ENCODE assay signal across 22 cellular contexts in the genomic region with DNA sequence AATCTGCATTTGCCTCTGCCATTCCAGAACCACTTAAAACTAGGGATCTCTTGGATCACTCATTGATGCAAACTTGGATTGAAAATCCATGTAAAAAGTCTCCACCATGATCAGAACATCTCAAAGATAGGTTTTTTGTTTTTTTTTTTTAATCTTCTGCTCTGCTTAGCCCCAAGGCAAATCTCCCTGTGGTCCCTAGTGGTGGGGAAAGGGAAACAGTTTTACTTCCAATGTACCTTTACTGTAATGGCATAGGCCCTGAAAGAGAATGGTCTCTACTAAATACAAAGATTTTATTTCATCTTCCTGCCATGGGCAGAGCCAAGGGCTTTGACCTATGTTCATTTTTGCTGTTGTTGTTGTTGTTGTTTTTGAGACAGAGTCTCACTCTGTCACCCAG.
DNase-seq lines count a peak whose midpoint lies in the region; ATAC-seq and TF ChIP-seq lines count a peak whose summit lies in the region.
"Had no signal": no experiment of that assay in that cellular context is flagged by ENCODE, and none has a peak within 500 bp of the region (broad histone marks: within the 10 kb centered on the region; RNA-seq: fewer than 3 reads in every experiment).

No MANE protein-coding gene starts in this region.

- H3K4me3 Mint-ChIP-seq in type B pancreatic cell, result no peak overlapping the region
- H3K4me3 Mint-ChIP-seq: CD8-positive, alpha-beta memory T cell had no signal

- intact Hi-C loops in dorsolateral prefrontal cortex (cut with DNase I), result no loop called here

- H3K27me3 ChIP-seq in foreskin keratinocyte, result no peaks in the 10 kb centered on the region
- no peaks in the 10 kb centered on the region for H3K27me3 ChIP-seq in dorsolateral prefrontal cortex
- H3K27me3 ChIP-seq: BLaER1 had no signal

- no peak overlapping the region for H3K27ac Mint-ChIP-seq in type B pancreatic cell
- H3K27ac Mint-ChIP-seq: CD8-positive, alpha-beta memory T cell had no signal

- H3K4me3 ChIP-seq in dorsolateral prefrontal cortex, result no peak overlapping the region
- H3K4me3 ChIP-seq: BLaER1, HAP-1 had no signal

- H3K4me1 ChIP-seq in foreskin keratinocyte, result no peaks in the 10 kb centered on the region
- H3K4me1 ChIP-seq: HAP-1 had no signal

- DNase-seq in NCI-H82 (lab: John Stamatoyannopoulos, UW), result peak; percentile 7
- DNase-seq in NCI-H82 treated with DMSO at 0.1 percent for 48 hours (lab: John Stamatoyannopoulos, UW; ENCODE audit: unreplicated experiment), result no peak
- DNase-seq in RKO (ENCODE audit: low spot score), result peak; percentile 12
- no peak for DNase-seq in foreskin keratinocyte
- DNase-seq in type B pancreatic cell (ENCODE audit: extremely low spot score, unreplicated experiment), result no peak
- no peak for DNase-seq in retina
- DNase-seq in dorsolateral prefrontal cortex, result no peak
- DNase-seq in GM19240 (ENCODE audit: insufficient read length, low spot score), result no peak
- DNase-seq: CD8-positive, alpha-beta memory T cell; GDM1; IMR-90; MV-4-11; NCI-H1417 treated with DMSO at 0.1 percent for 48 hours; NCI-H2029; NCI-H2171; NCI-H446; NCI-H748 treated with DMSO at 0.1 percent for 48 hours; Right ventricle myocardium superior had no signal

- no peaks in the 10 kb centered on the region for H3K9me3 Mint-ChIP-seq in type B pancreatic cell
- H3K9me3 Mint-ChIP-seq: CD8-positive, alpha-beta memory T cell had no signal

- H3K27me3 Mint-ChIP-seq in type B pancreatic cell, result no peaks in the 10 kb centered on the region
- H3K27me3 Mint-ChIP-seq: CD8-positive, alpha-beta memory T cell had no signal

- TF ChIP-seq CTCF in foreskin keratinocyte (conservative IDR thresholded peaks at IDR 0.05) (no peak), type B pancreatic cell (conservative IDR thresholded peaks at IDR 0.05) (peak; percentile 45), dorsolateral prefrontal cortex (IDR thresholded peaks at IDR 0.05 in 54 of 56, conservative IDR thresholded peaks at IDR 0.05 in 2 of 56; ENCODE audit: low read depth in 1 of 56, partially characterized antibody in 56 of 56) (no peak)

- H3K27ac ChIP-seq in foreskin keratinocyte (no peak overlapping the region), dorsolateral prefrontal cortex (no peak overlapping the region)
- H3K27ac ChIP-seq: BLaER1 had no signal

- no peaks in the 10 kb centered on the region for H3K4me1 Mint-ChIP-seq in type B pancreatic cell (ENCODE audit: unreplicated experiment)
- H3K4me1 Mint-ChIP-seq: CD8-positive, alpha-beta memory T cell had no signal

- H3K36me3 Mint-ChIP-seq in type B pancreatic cell, result no peaks in the 10 kb centered on the region

- peak; percentile 47 for ATAC-seq in foreskin keratinocyte
- ATAC-seq: Panc1, SK-N-SH treated with all-trans-retinoic acid at 6 μM for 48 hours had no signal

Comparison
In these comparisons a context has a peak if more than half of its experiments do, and no peak if none do; other contexts are left out.
1. DNase-seq: peak in NCI-H82 (single experiment) and RKO (single experiment); none in NCI-H82 treated with DMSO at 0.1 percent for 48 hours (single experiment), foreskin keratinocyte (0 of 2), type B pancreatic cell (single experiment), retina (single experiment), dorsolateral prefrontal cortex (0 of 10) and GM19240 (single experiment).